8 cellular contexts compared by ENCODE assay signal in the genomic region with DNA sequence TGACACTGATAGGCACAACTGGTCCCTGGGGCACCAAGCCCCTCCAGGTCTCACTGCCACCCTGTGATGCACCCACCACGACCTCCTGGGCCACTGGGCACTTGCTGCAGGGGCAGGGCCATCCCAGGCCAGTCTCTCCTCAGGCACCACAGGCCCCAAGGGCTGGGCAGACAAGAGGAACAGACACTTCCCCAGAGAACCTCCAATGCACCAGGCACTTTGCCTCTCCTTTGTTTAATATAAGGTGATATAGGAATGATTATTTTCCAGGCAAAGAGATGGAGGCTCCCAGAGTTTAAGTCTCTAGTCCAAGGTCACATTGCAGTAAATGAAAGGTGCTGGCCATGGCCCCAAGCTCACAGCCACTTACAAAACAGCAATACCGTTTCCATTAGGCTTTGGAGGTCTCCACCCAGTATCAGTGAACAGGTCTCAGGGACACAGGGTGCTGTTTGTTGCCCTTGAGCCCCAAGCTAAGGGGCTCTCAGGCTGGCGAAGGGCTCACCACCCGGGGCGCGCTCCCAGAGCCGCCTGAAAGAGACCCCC. TPM values are rescaled to one million over a fixed set of nuclear protein-coding genes. Genes with fewer than 3 reads are reported as not detected.
DNase-seq lines count a peak whose midpoint lies in the region; ATAC-seq and TF ChIP-seq lines count a peak whose summit lies in the region.

No MANE protein-coding gene starts in this region.

- no peaks in the 10 kb centered on the region for H3K27me3 Mint-ChIP-seq in mesothelial cell of epicardium (ENCODE audit: low read depth)

- DNase-seq in A673 (ENCODE audit: low spot score) (no peak), brain microvascular endothelial cell (no peak), mesothelial cell of epicardium (ENCODE audit: low spot score in 2 of 2, unreplicated experiment in 2 of 2) (no peak), NOMO-1 treated with dmso at 0.1 percent for 144 hours (lab: John Stamatoyannopoulos, UW; ENCODE audit: unreplicated experiment) (no peak)
- no peak for DNase-seq in effector CD4-positive, alpha-beta T cell

- H3K27me3 ChIP-seq in A673 (replicated peaks; ENCODE audit: insufficient read depth, low read depth, low read length, poor library complexity) (no peaks in the 10 kb centered on the region), brain microvascular endothelial cell (replicated peaks) (no peaks in the 10 kb centered on the region)

- peaks cover 53% of the 10 kb centered on the region for H3K4me1 Mint-ChIP-seq in mesothelial cell of epicardium

- peak overlapping the region; percentile 79 for H3K27ac Mint-ChIP-seq in mesothelial cell of epicardium

- TF ChIP-seq CTCF in A673 (conservative IDR thresholded peaks at IDR 0.05; ENCODE audit: low read depth, low read length), result no peak
- TF ChIP-seq CTCF in brain microvascular endothelial cell (IDR thresholded peaks at IDR 0.05; ENCODE audit: low read depth, low read length, missing control alignments), result no peak
- TF ChIP-seq CTCF in mesothelial cell of epicardium (IDR thresholded peaks at IDR 0.05; ENCODE audit: unreplicated experiment), result no peak

- H3K9me3 Mint-ChIP-seq in mesothelial cell of epicardium, result no peaks in the 10 kb centered on the region

- H3K27ac ChIP-seq in A673 (ENCODE audit: low read depth, low read length, poor library complexity, severe bottlenecking) (peak overlapping the region; percentile 65), brain microvascular endothelial cell (peak overlapping the region; percentile 17)

- peaks cover 27% of the 10 kb centered on the region for H3K4me1 ChIP-seq in A673 (ENCODE audit: insufficient read depth, low read length, poor library complexity, severe bottlenecking)

- POLR2A ChIA-PET in A673 (lab: Charles Lee; ENCODE audit: low non-redundant PET), result no interaction called here

- H3K9me3 ChIP-seq in A673 (ENCODE audit: low read depth, low read length, poor library complexity, severe bottlenecking), result no peaks in the 10 kb centered on the region

- peak; percentile 1 for ATAC-seq in HG02588 (IDR thresholded peaks at IDR 0.05; ENCODE audit: unreplicated experiment)
- ATAC-seq in HG03342 (IDR thresholded peaks at IDR 0.05; ENCODE audit: unreplicated experiment), result no peak
- no peak for ATAC-seq in HG02970 (IDR thresholded peaks at IDR 0.05; ENCODE audit: low FRiP score, unreplicated experiment)

- H3K36me3 ChIP-seq in A673 (ENCODE audit: insufficient read depth, low read length, poor library complexity, severe bottlenecking) (no peaks in the 10 kb centered on the region), brain microvascular endothelial cell (replicated peaks) (no peaks in the 10 kb centered on the region)

- H3K4me3 ChIP-seq in A673 (ENCODE audit: low read depth, low read length, poor library complexity, severe bottlenecking) (peak overlapping the region; percentile 50), brain microvascular endothelial cell (ENCODE audit: low read depth, low read length) (peak overlapping the region; percentile 61)

- in situ Hi-C loops in brain microvascular endothelial cell (cut with HindIII; ENCODE audit: low pct_ligation_motif_present, low sequenced_read_pairs), result no loop called here

- H3K36me3 Mint-ChIP-seq in mesothelial cell of epicardium, result peaks cover 9% of the 10 kb centered on the region

- CTCF ChIA-PET in A673 (lab: Charles Lee), result interaction anchor here (1.2 kb wide), 1 partner anchor 10 kb away, joined by 3 read pairs; no protein-coding TSS in a partner anchor

- BruUV-seq in A673 (replicated peaks; lab: Mats Ljungman, UMichigan), result no TSS peak

- H3K4me3 Mint-ChIP-seq in mesothelial cell of epicardium, result peak overlapping the region; percentile 59

- intact Hi-C loops in A673 (cut with micrococcal nuclease; ENCODE audit: unreplicated experiment), result loop anchor here (10.0 kb wide), 1 partner anchor 1299 kb away; no protein-coding TSS in a partner anchor

RNA-seq across cellular contexts. Expression of a gene that starts 4.5 kb away (rescaled TPM):
- total RNA-seq in A673 (2021) (0.54 and 1.1 TPM in 2 replicates), mesothelial cell of epicardium (8.0 to 11.1 TPM (median 10.1 TPM) in 3 replicates)

RNA-seq across cellular contexts. Expression of a gene that starts 14.6 kb away (rescaled TPM):
- total RNA-seq in A673 (2021) (0.71 and 1.6 TPM in 2 replicates), mesothelial cell of epicardium (15.4 to 16.6 TPM (median 16.3 TPM) in 3 replicates)

RNA-seq across cellular contexts. Expression of a gene that starts 26.6 kb away (rescaled TPM):
- total RNA-seq in A673 (2021), result 41.8 and 42.1 TPM in 2 replicates
- total RNA-seq in mesothelial cell of epicardium, result 44.7 to 46.8 TPM (median 45.2 TPM) in 3 replicates
